33 cellular contexts compared by ENCODE assay signal in genomic region chr21:38261851-38262250, GRCh38. TPM values are rescaled to one million over a fixed set of nuclear protein-coding genes. Genes with fewer than 3 reads are reported as not detected.
DNase-seq lines count a peak whose midpoint lies in the region; ATAC-seq, FAIRE-seq and TF ChIP-seq lines count a peak whose summit lies in the region.
"Had no signal": no experiment of that assay in that cellular context is flagged by ENCODE, and none has a peak within 500 bp of the region (broad histone marks: within the 10 kb centered on the region; RNA-seq: fewer than 3 reads in every experiment).

No MANE protein-coding gene starts in this region.

- H3K27me3 ChIP-seq in mammary epithelial cell (ENCODE audit: insufficient read depth, low read length) (no peaks in the 10 kb centered on the region), endothelial cell of umbilical vein (ENCODE audit: control insufficient read depth in 2 of 2, insufficient read depth in 2 of 2, low read length in 2 of 2) (peaks cover 7 to 25% of the 10 kb centered on the region in 2 experiments), left lung (no peaks in the 10 kb centered on the region), Karpas-422 (ENCODE audit: low read length) (no peaks in the 10 kb centered on the region)
- H3K27me3 ChIP-seq: adrenal gland, brain microvascular endothelial cell, Peyer's patch, tibial nerve had no signal

- peak overlapping the region; percentile 62 for H3K27ac Mint-ChIP-seq in MCF 10A (ENCODE audit: low read depth, unreplicated experiment)
- H3K27ac Mint-ChIP-seq: activated CD4-positive, alpha-beta T cell treated with anti-CD3 and anti-CD28 coated beads for 36 hours; activated CD8-positive, alpha-beta T cell treated with anti-CD3 and anti-CD28 coated beads for 36 hours; activated naive CD4-positive, alpha-beta T cell treated with anti-CD3 and anti-CD28 coated beads for 36 hours; natural killer cell had no signal

- POLR2A ChIA-PET in MCF 10A (lab: Yijun Ruan, JAX) (interaction anchor here (0.7 to 2.3 kb wide), 3 partner anchors 9 to 16 kb away, joined by 3 to 8 read pairs (median 6); no protein-coding TSS in a partner anchor), endothelial cell of umbilical vein (lab: Charles Lee) (no interaction called here)

- no peak for TF ChIP-seq POLR2A in endothelial cell of umbilical vein (IDR thresholded peaks at IDR 0.05; ENCODE audit: low read depth, low read length)

- H3K27ac ChIP-seq in mammary epithelial cell (ENCODE audit: insufficient read depth, low read depth, low read length) (no peak overlapping the region), endothelial cell of umbilical vein (ENCODE audit: insufficient read depth, low read depth, low read length) (no peak overlapping the region), left lung (peak overlapping the region; percentile 85 to 92), Karpas-422 (ENCODE audit: low read length) (no peak overlapping the region)
- H3K27ac ChIP-seq: adrenal gland, brain microvascular endothelial cell, heart left ventricle, HL-60, Peyer's patch, tibial nerve had no signal

- no peak overlapping the region for H3K9ac ChIP-seq in mammary epithelial cell (ENCODE audit: insufficient read depth, low read length)
- no peak overlapping the region for H3K9ac ChIP-seq in endothelial cell of umbilical vein (replicated peaks; ENCODE audit: extremely low read depth, insufficient read depth, low read length)
- H3K9ac ChIP-seq in Karpas-422 (ENCODE audit: low read length): no peak overlapping the region

- 94% methylated on average over 2 of the region's 2 CpGs for WGBS in mammary epithelial cell (ENCODE audit: low coverage, missing lambda C conversion rate)

- H3K9me1 ChIP-seq in endothelial cell of umbilical vein (replicated peaks; ENCODE audit: control insufficient read depth, extremely low read depth, insufficient read depth, low read length): no peaks in the 10 kb centered on the region

- no peaks in the 10 kb centered on the region for H3K36me3 Mint-ChIP-seq in MCF 10A (ENCODE audit: insufficient read depth, unreplicated experiment)
- H3K36me3 Mint-ChIP-seq: natural killer cell had no signal

- intact Hi-C loops in MCF 10A (cut with micrococcal nuclease): no loop called here
- intact Hi-C loops in mammary epithelial cell (cut with micrococcal nuclease): no loop called here
- intact Hi-C loops in endothelial cell of umbilical vein (cut with micrococcal nuclease): no loop called here
- intact Hi-C loops in left lung (cut with DNase I): no loop called here

- no peaks in the 10 kb centered on the region for H3K9me3 Mint-ChIP-seq in MCF 10A (ENCODE audit: unreplicated experiment)
- H3K9me3 Mint-ChIP-seq: activated CD8-positive, alpha-beta T cell treated with anti-CD3 and anti-CD28 coated beads for 36 hours; activated naive CD4-positive, alpha-beta T cell treated with anti-CD3 and anti-CD28 coated beads for 36 hours; natural killer cell had no signal

- H3K4me3 Mint-ChIP-seq in MCF 10A (ENCODE audit: unreplicated experiment): no peak overlapping the region
- H3K4me3 Mint-ChIP-seq: activated CD4-positive, alpha-beta T cell treated with anti-CD3 and anti-CD28 coated beads for 36 hours; activated CD8-positive, alpha-beta T cell treated with anti-CD3 and anti-CD28 coated beads for 36 hours; activated naive CD4-positive, alpha-beta T cell treated with anti-CD3 and anti-CD28 coated beads for 36 hours; natural killer cell had no signal

- H3K4me2 ChIP-seq in mammary epithelial cell (ENCODE audit: insufficient read depth, low read depth, low read length): no peak overlapping the region
- no peak overlapping the region for H3K4me2 ChIP-seq in endothelial cell of umbilical vein (ENCODE audit: insufficient read depth, low read length)
- H3K4me2 ChIP-seq in Karpas-422 (ENCODE audit: low read depth, low read length, poor library complexity, severe bottlenecking): no peak overlapping the region

- peaks cover 92% of the 10 kb centered on the region for H3K79me2 ChIP-seq in mammary epithelial cell (ENCODE audit: insufficient read depth, low read length)
- H3K79me2 ChIP-seq in endothelial cell of umbilical vein (ENCODE audit: control insufficient read depth, insufficient read depth, low read length): no peaks in the 10 kb centered on the region
- H3K79me2 ChIP-seq in Karpas-422 (ENCODE audit: low read length): no peaks in the 10 kb centered on the region

- H3K4me1 ChIP-seq in mammary epithelial cell (ENCODE audit: insufficient read depth, low read length): peaks cover 18% of the 10 kb centered on the region
- H3K4me1 ChIP-seq in endothelial cell of umbilical vein (ENCODE audit: control insufficient read depth, extremely low read depth, insufficient read depth, low read length): no peaks in the 10 kb centered on the region
- peaks cover 21 to 67% of the 10 kb centered on the region in 2 donors for H3K4me1 ChIP-seq in left lung
- no peaks in the 10 kb centered on the region for H3K4me1 ChIP-seq in Karpas-422 (ENCODE audit: low read length)
- H3K4me1 ChIP-seq: adrenal gland, Peyer's patch, tibial nerve had no signal

- no TSS peak for BruUV-seq in MCF 10A (replicated peaks; lab: Mats Ljungman, UMichigan)
- BruUV-seq in mammary epithelial cell (replicated peaks; lab: Mats Ljungman, UMichigan): no TSS peak
- BruUV-seq in endothelial cell of umbilical vein (replicated peaks; lab: Mats Ljungman, UMichigan): no TSS peak

- in situ Hi-C loops in mammary epithelial cell (cut with MboI; ENCODE audit: low sequenced_read_pairs in 2 of 2): no loop called here

- CTCF ChIA-PET in MCF 10A (lab: Yijun Ruan, JAX) (interaction anchor here (0.6 to 1.0 kb wide), 3 partner anchors 26 to 95 kb away, joined by 3 to 4 read pairs (median 3); no protein-coding TSS in a partner anchor), mammary epithelial cell (lab: Charles Lee; ENCODE audit: low non-redundant PET) (no interaction called here), endothelial cell of umbilical vein (lab: Charles Lee) (no interaction called here)

- H2AFZ ChIP-seq in mammary epithelial cell (ENCODE audit: low read depth, low read length) (no peak overlapping the region), endothelial cell of umbilical vein (ENCODE audit: low read depth, low read length) (no peak overlapping the region), Karpas-422 (ENCODE audit: low read length) (no peak overlapping the region)

- H4K20me1 ChIP-seq in mammary epithelial cell (ENCODE audit: insufficient read depth, low read length) (no peaks in the 10 kb centered on the region), endothelial cell of umbilical vein (replicated peaks; ENCODE audit: control insufficient read depth, extremely low read depth, insufficient read depth, low read length) (no peaks in the 10 kb centered on the region), Karpas-422 (ENCODE audit: insufficient read depth, low read depth, low read length) (no peaks in the 10 kb centered on the region)

- dilution Hi-C loops in mammary epithelial cell (cut with HindIII; ENCODE audit: low sequenced_read_pairs) (no loop called here), endothelial cell of umbilical vein (cut with MboI; ENCODE audit: extremely low pct_ligation_motif_present, low sequenced_read_pairs) (no loop called here)

- peaks cover 33% of the 10 kb centered on the region for H3K4me1 Mint-ChIP-seq in MCF 10A (ENCODE audit: insufficient read depth, unreplicated experiment)
- H3K4me1 Mint-ChIP-seq: natural killer cell had no signal

- H3K9me2 ChIP-seq in Karpas-422 (replicated peaks; ENCODE audit: insufficient read depth, low read length): no peaks in the 10 kb centered on the region

- H3K36me3 ChIP-seq in mammary epithelial cell (ENCODE audit: insufficient read depth, low read length) (no peaks in the 10 kb centered on the region), endothelial cell of umbilical vein (ENCODE audit: control insufficient read depth in 2 of 2, extremely low read depth in 1 of 2, insufficient read depth in 2 of 2, low read length in 2 of 2) (no peaks in the 10 kb centered on the region), left lung (no peaks in the 10 kb centered on the region), Karpas-422 (ENCODE audit: insufficient read depth, low read length) (no peaks in the 10 kb centered on the region)
- H3K36me3 ChIP-seq: adrenal gland, brain microvascular endothelial cell, heart left ventricle, Peyer's patch, tibial nerve had no signal

- no peak for TF ChIP-seq CTCF in MCF 10A (IDR thresholded peaks at IDR 0.05; ENCODE audit: unreplicated experiment)
- no peak for TF ChIP-seq CTCF in mammary epithelial cell (conservative IDR thresholded peaks at IDR 0.05 in 1 of 2, IDR thresholded peaks at IDR 0.05 in 1 of 2; ENCODE audit: extremely low read depth in 1 of 2, insufficient read depth in 1 of 2, low read depth in 1 of 2, low read length in 2 of 2)
- TF ChIP-seq CTCF in endothelial cell of umbilical vein (IDR thresholded peaks at IDR 0.05; ENCODE audit: extremely low read depth in 1 of 2, insufficient read depth in 1 of 2, low read depth in 1 of 2, low read length in 2 of 2): no peak
- TF ChIP-seq CTCF in left lung (IDR thresholded peaks at IDR 0.05): no peak

- H3K9me3 ChIP-seq in mammary epithelial cell (replicated peaks; ENCODE audit: insufficient read depth, low read length) (no peaks in the 10 kb centered on the region), endothelial cell of umbilical vein (replicated peaks; ENCODE audit: control insufficient read depth, insufficient read depth, low read length) (no peaks in the 10 kb centered on the region), left lung (no peaks in the 10 kb centered on the region), Karpas-422 (ENCODE audit: low read length) (no peaks in the 10 kb centered on the region)
- H3K9me3 ChIP-seq: adrenal gland, heart left ventricle, Peyer's patch, tibial nerve had no signal

- FAIRE-seq in endothelial cell of umbilical vein (lab: Jason Lieb, UNC): no peak
- FAIRE-seq: kidney had no signal

- H3K27me3 Mint-ChIP-seq in MCF 10A (ENCODE audit: insufficient read depth, unreplicated experiment): no peaks in the 10 kb centered on the region

- peak; percentile 3 for ATAC-seq in left lung
- no peak for ATAC-seq in GM19397 (IDR thresholded peaks at IDR 0.05; ENCODE audit: unreplicated experiment)
- no peak for ATAC-seq in GM18867 (IDR thresholded peaks at IDR 0.05; ENCODE audit: unreplicated experiment)
- ATAC-seq: activated CD4-positive, alpha-beta T cell treated with anti-CD3 and anti-CD28 coated beads for 36 hours; activated CD8-positive, alpha-beta T cell treated with anti-CD3 and anti-CD28 coated beads for 36 hours; heart left ventricle; natural killer cell had no signal

- DNase-seq in MCF 10A (ENCODE audit: unreplicated experiment) (peak; percentile 28), mammary epithelial cell (no peak), endothelial cell of umbilical vein (ENCODE audit: low read depth, low spot score) (no peak), left lung (no peak), Karpas-422 (no peak), NK-92 (lab: John Stamatoyannopoulos, UW; ENCODE audit: unreplicated experiment) (no peak)
- DNase-seq: 8988T; activated CD4-positive, alpha-beta T cell treated with anti-CD3 and anti-CD28 coated beads for 36 hours; activated CD8-positive, alpha-beta memory T cell treated with anti-CD3 and anti-CD28 coated beads, Interleukin-2, amount 50 U/mL, for 48 hours; activated CD8-positive, alpha-beta T cell treated with anti-CD3 and anti-CD28 coated beads for 36 hours; activated naive CD4-positive, alpha-beta T cell treated with anti-CD3 and anti-CD28 coated beads for 36 hours; adrenal gland; brain microvascular endothelial cell; Calu3; DMS79 treated with DMSO at 0.1 percent for 48 hours; foreskin melanocyte; GF-D8; heart left ventricle; kidney; natural killer cell; NCI-H1417 treated with DMSO at 0.1 percent for 48 hours; NCI-H2029 treated with DMSO at 0.1 percent for 48 hours; NCI-H2227 treated with DMSO at 0.1 percent for 48 hours; NCI-H69; Peyer's patch; SHP77 treated with DMSO at 0.1 percent for 48 hours; stimulated activated CD4-positive, alpha-beta T cell treated with anti-CD3 and anti-CD28 coated beads, Interleukin-15, amount 100 ng/mL, for 24 hours; stimulated activated CD4-positive, alpha-beta T cell treated with anti-CD3 and anti-CD28 coated beads, Interleukin-4, amount 100 ng/mL, for 4 hours; SW 1271 had no signal

- H3K4me3 ChIP-seq in mammary epithelial cell (replicated peaks in 1 of 3; ENCODE audit: insufficient read depth in 1 of 3, low read depth in 2 of 3, low read length in 3 of 3) (no peak overlapping the region), endothelial cell of umbilical vein (replicated peaks in 1 of 3; ENCODE audit: insufficient read depth in 1 of 3, low read depth in 1 of 3, low read length in 3 of 3) (no peak overlapping the region), left lung (no peak overlapping the region), Karpas-422 (ENCODE audit: low read length) (no peak overlapping the region)
- H3K4me3 ChIP-seq: adrenal gland, heart left ventricle, Peyer's patch, tibial nerve had no signal

RNA-seq across cellular contexts. Expression of gene KCNJ15, which starts 5.1 kb away (rescaled TPM):
- total RNA-seq in MCF 10A (2022): 2.2 and 2.4 TPM in 2 replicates
- total RNA-seq in mammary epithelial cell: 10 to 100 TPM in 1 of 2 donors, under 1 TPM in 1; 0.83 to 11.7 TPM
- polyA plus RNA-seq in mammary epithelial cell: 58.5 TPM
- polyA minus RNA-seq in mammary epithelial cell: 120 TPM
- total RNA-seq in endothelial cell of umbilical vein: 1.4 and 1.5 TPM in 2 replicates
- 1.5 and 2.4 TPM in 2 replicates for polyA plus RNA-seq in endothelial cell of umbilical vein
- 1.5 and 1.7 TPM in 2 replicates for polyA plus RNA-seq in endothelial cell of umbilical vein (2011; cell fraction: cytosol; rRNA removed)
- polyA plus RNA-seq in endothelial cell of umbilical vein (2011; cell fraction: nucleus; rRNA removed): 0.55 and 0.63 TPM in 2 replicates
- polyA plus RNA-seq in endothelial cell of umbilical vein (2012): 0.16 and 0.37 TPM in 2 replicates
- polyA minus RNA-seq in endothelial cell of umbilical vein: 1.0 and 5.6 TPM in 2 replicates
- polyA minus RNA-seq in endothelial cell of umbilical vein (2011; cell fraction: cytosol; rRNA and poly(A)+ RNA removed): not detected
- polyA minus RNA-seq in endothelial cell of umbilical vein (2011; cell fraction: nucleus; rRNA and poly(A)+ RNA removed): 0.14 and 1.2 TPM in 2 replicates
- total RNA-seq in left lung: 100 to 1,000 TPM in 1 of 2 donors, 10 to 100 TPM in 1; 87.3 to 103 TPM
- not detected in 2 replicates for total RNA-seq in Karpas-422 (2014; rRNA removed; shearing (Covaris generic); ENCODE audit: low replicate concordance)

Comparison
In these comparisons a context has a peak if more than half of its experiments do, and no peak if none do; other contexts are left out.
1. H3K27ac ChIP-seq: peak in left lung (2 of 2); none in mammary epithelial cell (single experiment), endothelial cell of umbilical vein (single experiment) and Karpas-422 (single experiment).
2. RNA of gene KCNJ15, which starts 5.1 kb away (total RNA-seq): 87.3 to 103 TPM in left lung; 0.83 to 11.7 TPM in mammary epithelial cell, 2.2 to 2.4 TPM in MCF 10A, 1.4 to 1.5 TPM in endothelial cell of umbilical vein and not detected in Karpas-422; every median in the first group is over 4 times any median in the second.